Comparison of ENCODE assay signal across 14 cellular contexts in the genomic region with DNA sequence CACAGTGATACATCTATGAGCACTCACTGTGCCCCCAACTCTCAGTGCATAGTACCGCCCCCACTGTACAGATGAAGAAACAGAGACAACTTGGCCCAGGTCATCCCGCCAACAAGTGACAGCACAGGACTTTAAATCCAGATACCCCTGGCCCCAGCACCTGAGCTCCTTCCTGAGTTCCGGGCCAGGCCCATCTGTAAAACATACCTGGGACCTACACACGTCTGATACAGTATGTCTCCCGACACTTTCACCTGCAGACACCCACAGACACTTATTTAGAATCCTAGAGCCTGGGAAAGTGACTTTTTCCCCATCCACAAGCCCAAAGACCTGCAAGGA.
DNase-seq lines count a peak whose midpoint lies in the region; TF ChIP-seq lines count a peak whose summit lies in the region.
"Had no signal": no experiment of that assay in that cellular context is flagged by ENCODE, and none has a peak within 500 bp of the region (broad histone marks: within the 10 kb centered on the region; RNA-seq: fewer than 3 reads in every experiment).

No MANE protein-coding gene starts in this region.

- H3K27me3 Mint-ChIP-seq in Caco-2 (ENCODE audit: insufficient read depth, unreplicated experiment): no peaks in the 10 kb centered on the region
- peaks cover 9% of the 10 kb centered on the region for H3K27me3 Mint-ChIP-seq in glutamatergic neuron (ENCODE audit: unreplicated experiment)

- no peaks in the 10 kb centered on the region for H3K9me2 ChIP-seq in MM.1S (replicated peaks; ENCODE audit: insufficient read depth, low read length)

- 83% methylated on average over 5 of the region's 5 CpGs for WGBS in prostate gland

- H3F3A ChIP-seq in MM.1S (ENCODE audit: insufficient read depth, low read length): no peaks in the 10 kb centered on the region

- no peak overlapping the region for H2AFZ ChIP-seq in MM.1S (ENCODE audit: low read length)

- POLR2A ChIA-PET in Caco-2 (lab: Charles Lee): no interaction called here

- H3K9me3 ChIP-seq in Caco-2 (no peaks in the 10 kb centered on the region), adipocyte (ENCODE audit: control insufficient read depth, low read length) (no peaks in the 10 kb centered on the region), prostate gland (no peaks in the 10 kb centered on the region), MM.1S (replicated peaks; ENCODE audit: insufficient read depth, low read length) (no peaks in the 10 kb centered on the region)
- H3K9me3 ChIP-seq: gastroesophageal sphincter had no signal

- intact Hi-C loops in Caco-2 (cut with micrococcal nuclease; ENCODE audit: unreplicated experiment): loop anchor here (2.0 kb wide), 1 partner anchor 14 kb away; no protein-coding TSS in a partner anchor
- intact Hi-C loops in prostate gland (cut with DNase I): no loop called here

- H3K4me3 Mint-ChIP-seq in Caco-2 (ENCODE audit: unreplicated experiment) (no peak overlapping the region), glutamatergic neuron (ENCODE audit: unreplicated experiment) (no peak overlapping the region)

- H3K27me3 ChIP-seq in Caco-2 (replicated peaks; ENCODE audit: control insufficient read depth, insufficient read depth, low read length) (no peaks in the 10 kb centered on the region), adipocyte (replicated peaks; ENCODE audit: control insufficient read depth, insufficient read depth, low read length) (no peaks in the 10 kb centered on the region), prostate gland (replicated peaks; ENCODE audit: insufficient read depth) (no peaks in the 10 kb centered on the region), MM.1S (replicated peaks; ENCODE audit: insufficient read depth, low read length) (no peaks in the 10 kb centered on the region)
- H3K27me3 ChIP-seq: gastroesophageal sphincter had no signal

- no peak overlapping the region for H3K4me2 ChIP-seq in MM.1S (ENCODE audit: low read depth, low read length)

- H3K4me1 Mint-ChIP-seq in Caco-2 (ENCODE audit: low read depth, unreplicated experiment): peaks cover 29% of the 10 kb centered on the region
- H3K4me1 Mint-ChIP-seq in glutamatergic neuron (ENCODE audit: low read depth, unreplicated experiment): peaks cover 7% of the 10 kb centered on the region

- H3K27ac Mint-ChIP-seq in Caco-2 (ENCODE audit: unreplicated experiment): peak overlapping the region; percentile 90
- H3K27ac Mint-ChIP-seq in glutamatergic neuron (ENCODE audit: unreplicated experiment): peak overlapping the region; percentile 44

- H3K36me3 ChIP-seq in Caco-2 (ENCODE audit: control insufficient read depth, insufficient read depth, low read length) (no peaks in the 10 kb centered on the region; the same call in 1 of the 2 replicates), adipocyte (ENCODE audit: control insufficient read depth, insufficient read depth, low read length, severe bottlenecking) (no peaks in the 10 kb centered on the region), prostate gland (no peaks in the 10 kb centered on the region), MM.1S (replicated peaks; ENCODE audit: insufficient read depth, low read length) (no peaks in the 10 kb centered on the region)
- H3K36me3 ChIP-seq: gastroesophageal sphincter had no signal

- no peaks in the 10 kb centered on the region for H3K9me3 Mint-ChIP-seq in Caco-2 (ENCODE audit: unreplicated experiment)
- peaks cover 5% of the 10 kb centered on the region for H3K9me3 Mint-ChIP-seq in glutamatergic neuron (ENCODE audit: unreplicated experiment)

- H3K27ac ChIP-seq in prostate gland: peak overlapping the region; percentile 76 to 78
- H3K27ac ChIP-seq in MM.1S (ENCODE audit: low read length): no peak overlapping the region
- H3K27ac ChIP-seq: C4-2B had no signal

- DNase-seq in Caco-2: no peak
- DNase-seq in adipocyte (ENCODE audit: low read depth): no peak
- no peak for DNase-seq in glutamatergic neuron
- DNase-seq in prostate gland (ENCODE audit: low spot score): no peak
- no peak for DNase-seq in MM.1S
- no peak for DNase-seq in NCI-H1417 (lab: John Stamatoyannopoulos, UW)
- no peak for DNase-seq in AML-193 (lab: John Stamatoyannopoulos, UW)
- DNase-seq in activated gamma-delta T cell treated with Interleukin-2 at 50 U/mL for 16 hours: no peak
- DNase-seq: activated gamma-delta T cell, cortex of kidney, GDM1, NCI-H1694 treated with DMSO at 0.1 percent for 48 hours had no signal

- H3K4me1 ChIP-seq in Caco-2: peaks cover 65% of the 10 kb centered on the region
- peaks cover 38% of the 10 kb centered on the region for H3K4me1 ChIP-seq in adipocyte (ENCODE audit: control insufficient read depth, insufficient read depth, low read length)
- peaks cover 15% of the 10 kb centered on the region for H3K4me1 ChIP-seq in prostate gland (replicated peaks)
- no peaks in the 10 kb centered on the region for H3K4me1 ChIP-seq in MM.1S (ENCODE audit: low read length)

- TF ChIP-seq CTCF in Caco-2 (IDR thresholded peaks at IDR 0.05; ENCODE audit: insufficient read depth in 1 of 2, low read depth in 1 of 2, low read length in 1 of 2, severe bottlenecking in 1 of 2, unreplicated experiment in 1 of 2) (no peak), glutamatergic neuron (IDR thresholded peaks at IDR 0.05; ENCODE audit: partially characterized antibody, unreplicated experiment) (no peak), prostate gland (IDR thresholded peaks at IDR 0.05) (no peak), MM.1S (IDR thresholded peaks at IDR 0.05; ENCODE audit: low read length) (no peak)

- no peaks in the 10 kb centered on the region for H3K79me2 ChIP-seq in MM.1S (ENCODE audit: low read length)

- H3K9ac ChIP-seq in adipocyte (ENCODE audit: low read length) (peak overlapping the region; percentile 35), MM.1S (ENCODE audit: low read length) (no peak overlapping the region)

- H4K20me1 ChIP-seq in MM.1S (ENCODE audit: insufficient read depth, low read length): no peaks in the 10 kb centered on the region

- CTCF ChIA-PET in Caco-2 (lab: Charles Lee): no interaction called here

- peaks cover 34% of the 10 kb centered on the region for H3K36me3 Mint-ChIP-seq in Caco-2 (ENCODE audit: insufficient read depth, unreplicated experiment)
- no peaks in the 10 kb centered on the region for H3K36me3 Mint-ChIP-seq in glutamatergic neuron (ENCODE audit: unreplicated experiment)

- TF ChIP-seq POLR2A in prostate gland (IDR thresholded peaks at IDR 0.05): no peak

- H3K4me3 ChIP-seq in Caco-2 (ENCODE audit: low read depth, low read length) (no peak overlapping the region), adipocyte (ENCODE audit: low read length) (no peak overlapping the region), prostate gland (no peak overlapping the region), MM.1S (ENCODE audit: low read length) (no peak overlapping the region)
- H3K4me3 ChIP-seq: gastroesophageal sphincter had no signal

- no TSS peak for BruUV-seq in Caco-2 (replicated peaks; lab: Mats Ljungman, UMichigan)
